ENCODE assay signal across 1 cellular context in genomic region chr12:62458626-62459025, GRCh38.
TF ChIP-seq lines count a peak whose summit lies in the region.

No MANE protein-coding gene starts in this region.

TF ChIP-seq in H1, 55 proteins besides CTCF, POLR2A, EP300 and RAD21 (continued from another document):
- TF ChIP-seq TBP (IDR thresholded peaks at IDR 0.05; ENCODE audit: low read depth, low read length), result no peak
